ENCODE assay signal across 14 cellular contexts in genomic region chr1:211375949-211376348, GRCh38.
"Had no signal": no experiment of that assay in that cellular context is flagged by ENCODE, and none has a peak within 500 bp of the region (broad histone marks: within the 10 kb centered on the region; RNA-seq: fewer than 3 reads in every experiment).

No MANE protein-coding gene starts in this region.

- H3K27me3 Mint-ChIP-seq: progenitor cell of endocrine pancreas had no signal

- H3K4me3 ChIP-seq: right atrium auricular region, skin epidermis, suprapubic skin had no signal

- H3K36me3 ChIP-seq: suprapubic skin had no signal

- DNase-seq: activated naive CD4-positive, alpha-beta T cell; amniotic stem cell; islet precursor cell; stimulated activated CD4-positive, alpha-beta T cell treated with anti-CD3 and anti-CD28 coated beads, Interleukin-15, amount 100 ng/mL, for 24 hours; stimulated activated CD4-positive, alpha-beta T cell treated with anti-CD3 and anti-CD28 coated beads, Interleukin-4, amount 100 ng/mL, for 1 hour; stimulated activated naive CD4-positive, alpha-beta T cell treated with Interleukin-2 at 50 U/mL for 16 hours; T-helper 9 cell; trophoblast cell had no signal

- H3K9me3 ChIP-seq: right atrium auricular region, suprapubic skin had no signal

- ATAC-seq: activated CD4-positive, CD25-positive, alpha-beta regulatory T cell treated with anti-CD3 and anti-CD28 coated beads, Interleukin-2, amount 50 U/mL, for 24 hours; esophagus mucosa had no signal

- H3K27me3 ChIP-seq: right atrium auricular region, suprapubic skin had no signal

- H3K27ac ChIP-seq: right atrium auricular region, suprapubic skin had no signal

- H3K4me1 ChIP-seq: right atrium auricular region had no signal
